In the genomic region with DNA sequence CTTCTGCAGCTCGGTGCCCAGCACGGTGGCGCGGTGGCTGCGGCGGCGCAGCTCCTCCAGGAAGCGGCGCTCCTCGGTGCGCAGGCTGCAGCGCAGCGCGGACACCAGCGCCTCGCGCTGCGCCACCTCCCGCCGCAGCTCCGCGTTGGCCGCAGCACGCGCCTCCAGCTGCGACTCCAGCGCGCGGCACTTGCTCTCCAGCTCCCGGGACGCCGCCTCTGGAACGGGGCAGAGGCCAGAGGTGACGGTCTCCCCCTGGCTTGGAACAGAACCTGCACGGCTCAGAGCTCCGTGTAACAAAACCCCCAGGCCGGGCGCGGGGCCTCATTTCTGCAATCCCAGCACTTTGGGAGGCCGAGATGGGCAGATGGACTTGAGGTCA, we compare ENCODE assay signal across 8 cellular contexts. TPM values are rescaled to one million over a fixed set of nuclear protein-coding genes. Genes with fewer than 3 reads are reported as not detected.
DNase-seq lines count a peak whose midpoint lies in the region; ATAC-seq lines count a peak whose summit lies in the region.

No MANE protein-coding gene starts in this region.

- no peak overlapping the region for H3K27ac ChIP-seq in iPS-18a (ENCODE audit: low read length)

- H3K9ac ChIP-seq in iPS-18a (ENCODE audit: low read length), result no peak overlapping the region

- H3K27me3 ChIP-seq in iPS-18a (ENCODE audit: control insufficient read depth, insufficient read depth, low read length), result peaks cover 12% of the 10 kb centered on the region

- no peaks in the 10 kb centered on the region for H3K9me3 Mint-ChIP-seq in activated naive CD8-positive, alpha-beta T cell treated with anti-CD3 and anti-CD28 coated beads for 36 hours

- peaks cover 4% of the 10 kb centered on the region for H3K4me1 ChIP-seq in iPS-18a (ENCODE audit: control insufficient read depth, low read depth, low read length)

- peaks cover 13% of the 10 kb centered on the region for H3K4me1 Mint-ChIP-seq in activated naive CD8-positive, alpha-beta T cell treated with anti-CD3 and anti-CD28 coated beads for 36 hours

- H3K4me3 Mint-ChIP-seq in activated naive CD8-positive, alpha-beta T cell treated with anti-CD3 and anti-CD28 coated beads for 36 hours, result no peak overlapping the region

- DNase-seq in activated T-cell treated with anti-CD3 and anti-CD28 coated beads for 1 hour (ENCODE audit: low read depth), result peak; percentile 25
- DNase-seq in activated T-cell treated with anti-CD3 and anti-CD28 coated beads for 4 hours, result no peak
- DNase-seq in activated naive CD8-positive, alpha-beta T cell treated with anti-CD3 and anti-CD28 coated beads for 36 hours, result peak; percentile 54
- DNase-seq in stimulated activated CD4-positive, alpha-beta T cell treated with anti-CD3 and anti-CD28 coated beads, Interleukin-2, amount 100 ng/mL, for 4 hours (ENCODE audit: low read depth), result peak; percentile 39
- no peak for DNase-seq in SHP77 treated with DMSO at 0.1 percent for 48 hours (lab: John Stamatoyannopoulos, UW)

- H3K4me3 ChIP-seq in iPS-18a (ENCODE audit: low read length), result peak overlapping the region; percentile 30

- H3K27ac Mint-ChIP-seq in activated naive CD8-positive, alpha-beta T cell treated with anti-CD3 and anti-CD28 coated beads for 36 hours, result no peak overlapping the region

- H3K36me3 ChIP-seq in iPS-18a (ENCODE audit: control insufficient read depth, low read depth, low read length), result no peaks in the 10 kb centered on the region

- ATAC-seq in GM19455 (IDR thresholded peaks at IDR 0.05; ENCODE audit: unreplicated experiment) (no peak), HG03469 (IDR thresholded peaks at IDR 0.05; ENCODE audit: unreplicated experiment) (no peak)

- no peaks in the 10 kb centered on the region for H3K36me3 Mint-ChIP-seq in activated naive CD8-positive, alpha-beta T cell treated with anti-CD3 and anti-CD28 coated beads for 36 hours

- no peaks in the 10 kb centered on the region for H3K9me3 ChIP-seq in iPS-18a (ENCODE audit: control insufficient read depth, low read depth, low read length)

- H3K27me3 Mint-ChIP-seq in activated naive CD8-positive, alpha-beta T cell treated with anti-CD3 and anti-CD28 coated beads for 36 hours, result peaks cover 45% of the 10 kb centered on the region

RNA-seq across cellular contexts. Expression of a gene that starts 13.2 kb away (rescaled TPM):
- total RNA-seq in activated naive CD8-positive, alpha-beta T cell treated with anti-CD3 and anti-CD28 coated beads for 36 hours, result 100 to 1,000 TPM; 162 to 171 TPM

RNA-seq across cellular contexts. Expression of a gene that starts 24.7 kb away (rescaled TPM):
- not detected for total RNA-seq in activated naive CD8-positive, alpha-beta T cell treated with anti-CD3 and anti-CD28 coated beads for 36 hours

Comparison
In these comparisons a context has a peak if more than half of its experiments do, and no peak if none do; other contexts are left out.
1. DNase-seq: peak in activated T-cell treated with anti-CD3 and anti-CD28 coated beads for 1 hour (single experiment), activated naive CD8-positive, alpha-beta T cell treated with anti-CD3 and anti-CD28 coated beads for 36 hours (single experiment) and stimulated activated CD4-positive, alpha-beta T cell treated with anti-CD3 and anti-CD28 coated beads, Interleukin-2, amount 100 ng/mL, for 4 hours (single experiment); none in activated T-cell treated with anti-CD3 and anti-CD28 coated beads for 4 hours (single experiment) and SHP77 treated with DMSO at 0.1 percent for 48 hours (single experiment).